Comparison of ENCODE assay signal across 1 cellular context in the genomic region with DNA sequence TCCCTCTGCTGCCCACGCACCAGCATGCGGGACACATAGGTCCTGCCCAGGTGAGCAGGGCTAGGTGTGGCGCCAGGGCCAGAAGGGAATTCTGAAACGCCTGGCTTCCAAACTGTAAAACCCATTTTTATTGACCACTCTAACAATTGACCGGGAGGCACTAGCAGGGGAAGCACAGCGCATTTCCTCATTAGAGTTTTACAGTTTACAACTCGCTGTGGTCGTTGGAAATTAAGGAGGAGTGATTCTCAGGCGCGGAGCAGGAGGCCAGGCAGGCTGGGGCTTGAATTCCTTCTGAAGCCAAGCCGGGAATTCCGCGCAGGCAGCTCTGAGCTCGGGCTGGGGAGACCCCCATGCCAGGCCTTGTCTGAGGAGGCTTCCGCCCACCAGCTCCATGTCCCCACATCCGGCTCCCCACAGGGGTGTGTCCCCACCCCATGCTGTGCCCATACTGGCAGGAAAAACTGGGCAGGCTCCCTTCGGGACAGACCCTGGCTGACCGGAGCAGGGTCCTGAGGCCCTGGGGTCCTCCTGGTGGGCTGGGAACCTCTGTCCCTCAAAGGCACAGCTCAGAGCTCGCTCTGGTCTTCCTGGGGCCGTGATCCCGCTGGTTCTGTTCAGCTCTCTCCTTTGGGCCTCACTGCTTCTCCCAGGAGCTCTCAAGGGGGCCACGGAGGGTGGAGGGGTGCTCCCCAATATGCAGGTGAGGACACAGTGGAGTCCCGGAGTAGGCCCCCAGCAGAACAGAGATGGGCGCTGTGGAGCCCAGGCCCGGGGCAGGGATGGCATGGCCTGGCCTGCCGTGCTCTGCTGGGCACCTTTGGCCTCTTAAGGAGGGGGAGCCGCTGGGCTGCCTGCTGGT.
TF ChIP-seq lines count a peak whose summit lies in the region.

No MANE protein-coding gene starts in this region.

TF ChIP-seq in K562, 482 proteins besides CTCF, POLR2A, EP300 and RAD21 (continued from another document):
- TF ChIP-seq, protein P1, sequence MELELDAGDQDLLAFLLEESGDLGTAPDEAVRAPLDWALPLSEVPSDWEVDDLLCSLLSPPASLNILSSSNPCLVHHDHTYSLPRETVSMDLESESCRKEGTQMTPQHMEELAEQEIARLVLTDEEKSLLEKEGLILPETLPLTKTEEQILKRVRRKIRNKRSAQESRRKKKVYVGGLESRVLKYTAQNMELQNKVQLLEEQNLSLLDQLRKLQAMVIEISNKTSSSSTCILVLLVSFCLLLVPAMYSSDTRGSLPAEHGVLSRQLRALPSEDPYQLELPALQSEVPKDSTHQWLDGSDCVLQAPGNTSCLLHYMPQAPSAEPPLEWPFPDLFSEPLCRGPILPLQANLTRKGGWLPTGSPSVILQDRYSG (tag; conservative IDR thresholded peaks at IDR 0.05; ENCODE audit: low read depth) = no peak
- TF ChIP-seq HDGF (IDR thresholded peaks at IDR 0.05) (no peak), SP1 (CRISPR knock-in tag; IDR thresholded peaks at IDR 0.05) (peak; percentile 12; the same call in 1 of the 2 replicates), ZNF239 (CRISPR knock-in tag; IDR thresholded peaks at IDR 0.05) (no peak), CBFB (CRISPR knock-in tag; IDR thresholded peaks at IDR 0.05) (peak; percentile 54; the same call in 1 of the 2 replicates), NR4A1 (CRISPR knock-in tag; IDR thresholded peaks at IDR 0.05) (no peak), NR4A1 (tag; IDR thresholded peaks at IDR 0.05) (no peak), FOXA1 (IDR thresholded peaks at IDR 0.05; ENCODE audit: borderline replicate concordance) (no peak), ETS2 (tag; IDR thresholded peaks at IDR 0.05; ENCODE audit: borderline replicate concordance, poor library complexity, severe bottlenecking) (no peak), CHD1 (IDR thresholded peaks at IDR 0.05; ENCODE audit: low read length) (peak; percentile 4), ZFPM2 (CRISPR knock-in tag; IDR thresholded peaks at IDR 0.05) (no peak)
- TF ChIP-seq, protein P2, sequence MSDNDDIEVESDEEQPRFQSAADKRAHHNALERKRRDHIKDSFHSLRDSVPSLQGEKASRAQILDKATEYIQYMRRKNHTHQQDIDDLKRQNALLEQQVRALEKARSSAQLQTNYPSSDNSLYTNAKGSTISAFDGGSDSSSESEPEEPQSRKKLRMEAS (CRISPR knock-in tag; IDR thresholded peaks at IDR 0.05) = peak; percentile 89; the same call in 1 of the 2 replicates
- TF ChIP-seq, protein P3, sequence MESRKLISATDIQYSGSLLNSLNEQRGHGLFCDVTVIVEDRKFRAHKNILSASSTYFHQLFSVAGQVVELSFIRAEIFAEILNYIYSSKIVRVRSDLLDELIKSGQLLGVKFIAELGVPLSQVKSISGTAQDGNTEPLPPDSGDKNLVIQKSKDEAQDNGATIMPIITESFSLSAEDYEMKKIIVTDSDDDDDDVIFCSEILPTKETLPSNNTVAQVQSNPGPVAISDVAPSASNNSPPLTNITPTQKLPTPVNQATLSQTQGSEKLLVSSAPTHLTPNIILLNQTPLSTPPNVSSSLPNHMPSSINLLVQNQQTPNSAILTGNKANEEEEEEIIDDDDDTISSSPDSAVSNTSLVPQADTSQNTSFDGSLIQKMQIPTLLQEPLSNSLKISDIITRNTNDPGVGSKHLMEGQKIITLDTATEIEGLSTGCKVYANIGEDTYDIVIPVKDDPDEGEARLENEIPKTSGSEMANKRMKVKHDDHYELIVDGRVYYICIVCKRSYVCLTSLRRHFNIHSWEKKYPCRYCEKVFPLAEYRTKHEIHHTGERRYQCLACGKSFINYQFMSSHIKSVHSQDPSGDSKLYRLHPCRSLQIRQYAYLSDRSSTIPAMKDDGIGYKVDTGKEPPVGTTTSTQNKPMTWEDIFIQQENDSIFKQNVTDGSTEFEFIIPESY (CRISPR knock-in tag; IDR thresholded peaks at IDR 0.05) = 0 out of 2 replicates have a peak, but pooled peaks have one; percentile 33
- TF ChIP-seq, protein P4, sequence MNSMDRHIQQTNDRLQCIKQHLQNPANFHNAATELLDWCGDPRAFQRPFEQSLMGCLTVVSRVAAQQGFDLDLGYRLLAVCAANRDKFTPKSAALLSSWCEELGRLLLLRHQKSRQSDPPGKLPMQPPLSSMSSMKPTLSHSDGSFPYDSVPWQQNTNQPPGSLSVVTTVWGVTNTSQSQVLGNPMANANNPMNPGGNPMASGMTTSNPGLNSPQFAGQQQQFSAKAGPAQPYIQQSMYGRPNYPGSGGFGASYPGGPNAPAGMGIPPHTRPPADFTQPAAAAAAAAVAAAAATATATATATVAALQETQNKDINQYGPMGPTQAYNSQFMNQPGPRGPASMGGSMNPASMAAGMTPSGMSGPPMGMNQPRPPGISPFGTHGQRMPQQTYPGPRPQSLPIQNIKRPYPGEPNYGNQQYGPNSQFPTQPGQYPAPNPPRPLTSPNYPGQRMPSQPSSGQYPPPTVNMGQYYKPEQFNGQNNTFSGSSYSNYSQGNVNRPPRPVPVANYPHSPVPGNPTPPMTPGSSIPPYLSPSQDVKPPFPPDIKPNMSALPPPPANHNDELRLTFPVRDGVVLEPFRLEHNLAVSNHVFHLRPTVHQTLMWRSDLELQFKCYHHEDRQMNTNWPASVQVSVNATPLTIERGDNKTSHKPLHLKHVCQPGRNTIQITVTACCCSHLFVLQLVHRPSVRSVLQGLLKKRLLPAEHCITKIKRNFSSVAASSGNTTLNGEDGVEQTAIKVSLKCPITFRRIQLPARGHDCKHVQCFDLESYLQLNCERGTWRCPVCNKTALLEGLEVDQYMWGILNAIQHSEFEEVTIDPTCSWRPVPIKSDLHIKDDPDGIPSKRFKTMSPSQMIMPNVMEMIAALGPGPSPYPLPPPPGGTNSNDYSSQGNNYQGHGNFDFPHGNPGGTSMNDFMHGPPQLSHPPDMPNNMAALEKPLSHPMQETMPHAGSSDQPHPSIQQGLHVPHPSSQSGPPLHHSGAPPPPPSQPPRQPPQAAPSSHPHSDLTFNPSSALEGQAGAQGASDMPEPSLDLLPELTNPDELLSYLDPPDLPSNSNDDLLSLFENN (IDR thresholded peaks at IDR 0.05; ENCODE audit: low read depth in 2 of 2, low read length in 2 of 2) = no peak
TF ChIP-seq in K562: peak in this region for 23.
